ENCODE assay signal across 26 cellular contexts in genomic region chr16:57883480-57883879, GRCh38.
DNase-seq lines count a peak whose midpoint lies in the region; ATAC-seq, FAIRE-seq and TF ChIP-seq lines count a peak whose summit lies in the region.
"Had no signal": no experiment of that assay in that cellular context is flagged by ENCODE, and none has a peak within 500 bp of the region (broad histone marks: within the 10 kb centered on the region; RNA-seq: fewer than 3 reads in every experiment).

No MANE protein-coding gene starts in this region.

- 0% methylated on average over 4 of the region's 4 CpGs for WGBS in K562 (ENCODE audit: insufficient coverage, low coverage, missing lambda C conversion rate)
- WGBS in endodermal cell (ENCODE audit: insufficient coverage in 1 of 2, insufficient read length in 1 of 2), 2 experiments: 80 to 86% methylated on average over 1 to 4 of the region's 4 CpGs

- peak overlapping the region; percentile 27; the same call in 1 of the 2 replicates for H3K4me3 ChIP-seq in ACC112 (ENCODE audit: low read depth, low read length)
- peak overlapping the region; percentile 52 for H3K4me3 ChIP-seq in GM23338
- no peak overlapping the region for H3K4me3 ChIP-seq in K562
- no peak overlapping the region for H3K4me3 ChIP-seq in neural cell (ENCODE audit: low read length)
- no peak overlapping the region for H3K4me3 ChIP-seq in endodermal cell (ENCODE audit: low read length)
- H3K4me3 ChIP-seq in vagina: no peak overlapping the region
- H3K4me3 ChIP-seq: PC-9, SJSA1 had no signal

- H3K36me3 ChIP-seq in ACC112 (ENCODE audit: insufficient read depth, low read length) (no peaks in the 10 kb centered on the region), GM23338 (ENCODE audit: insufficient read depth) (no peaks in the 10 kb centered on the region), K562 (ENCODE audit: control insufficient read depth, insufficient read depth, low read length) (no peaks in the 10 kb centered on the region), neural cell (ENCODE audit: insufficient read depth, low read length) (no peaks in the 10 kb centered on the region), endodermal cell (ENCODE audit: control insufficient read depth, insufficient read depth, low read length) (no peaks in the 10 kb centered on the region), vagina (no peaks in the 10 kb centered on the region)
- H3K36me3 ChIP-seq: SJSA1 had no signal

- peak overlapping the region; percentile 52; the same call in 1 of the 3 replicates for H3K4me3 Mint-ChIP-seq in GM23338
- no peak overlapping the region for H3K4me3 Mint-ChIP-seq in endodermal cell
- H3K4me3 Mint-ChIP-seq in activated CD4-positive, alpha-beta memory T cell treated with anti-CD3 and anti-CD28 coated beads, Interleukin-2, amount 10 ng/mL, durations not matched to agents 7 days and 5 days: no peak overlapping the region
- H3K4me3 Mint-ChIP-seq: CD4-positive, alpha-beta memory T cell had no signal

- H3K27me3 Mint-ChIP-seq in GM23338 (ENCODE audit: insufficient read depth, low read depth, poor library complexity): peaks cover 7% of the 10 kb centered on the region
- peaks cover 12% of the 10 kb centered on the region for H3K27me3 Mint-ChIP-seq in endodermal cell (ENCODE audit: insufficient read depth)
- H3K27me3 Mint-ChIP-seq in activated CD4-positive, alpha-beta memory T cell treated with anti-CD3 and anti-CD28 coated beads, Interleukin-2, amount 10 ng/mL, durations not matched to agents 7 days and 5 days: peaks cover 47% of the 10 kb centered on the region

- TF ChIP-seq RAD21 in K562 (CRISPR knock-in tag; conservative IDR thresholded peaks at IDR 0.05 in 1 of 2, IDR thresholded peaks at IDR 0.05 in 1 of 2): no peak
- TF ChIP-seq RAD21 in neural cell (conservative IDR thresholded peaks at IDR 0.05): no peak

- H3F3A ChIP-seq in GM23338 (replicated peaks; ENCODE audit: low read depth) (no peaks in the 10 kb centered on the region), neural cell (ENCODE audit: insufficient read depth, low read length, poor library complexity, severe bottlenecking) (no peaks in the 10 kb centered on the region)

- FAIRE-seq in K562 (lab: Jason Lieb, UNC): no peak
- FAIRE-seq: A204.1, GM18507 had no signal

- H3K27ac Mint-ChIP-seq in GM23338 (no peak overlapping the region), endodermal cell (no peak overlapping the region)
- no peak overlapping the region for H3K27ac Mint-ChIP-seq in activated CD4-positive, alpha-beta memory T cell treated with anti-CD3 and anti-CD28 coated beads, Interleukin-2, amount 10 ng/mL, durations not matched to agents 7 days and 5 days
- H3K27ac Mint-ChIP-seq: CD4-positive, alpha-beta memory T cell had no signal

- H3K27ac ChIP-seq in ACC112 (ENCODE audit: low read depth, low read length) (no peak overlapping the region), GM23338 (ENCODE audit: low read depth) (no peak overlapping the region), K562 (ENCODE audit: extremely low read depth, low read depth, low read length) (no peak overlapping the region), neural cell (ENCODE audit: low read length) (peak overlapping the region; percentile 52), endodermal cell (ENCODE audit: low read depth, low read length) (no peak overlapping the region), vagina (no peak overlapping the region)
- H3K27ac ChIP-seq: KMS-11, PC-9, SJSA1 had no signal

- peak overlapping the region; percentile 69 for H3K4me2 ChIP-seq in GM23338
- H3K4me2 ChIP-seq in K562 (ENCODE audit: insufficient read depth, low read length): no peak overlapping the region
- no peak overlapping the region for H3K4me2 ChIP-seq in neural cell (ENCODE audit: low read length)
- H3K4me2 ChIP-seq: KMS-11, PC-9 had no signal

- H3K79me2 ChIP-seq in ACC112 (ENCODE audit: control insufficient read depth, insufficient read depth, low read length, unreplicated experiment) (no peaks in the 10 kb centered on the region), GM23338 (replicated peaks; ENCODE audit: insufficient read depth) (no peaks in the 10 kb centered on the region), K562 (ENCODE audit: control insufficient read depth, insufficient read depth, low read length) (no peaks in the 10 kb centered on the region), neural cell (replicated peaks; ENCODE audit: insufficient read depth, low read length) (no peaks in the 10 kb centered on the region)

- DNase-seq in GM23338 (ENCODE audit: low spot score): no peak
- DNase-seq in K562 (ENCODE audit: extremely low read depth in 1 of 4, low spot score in 3 of 4): no peak
- no peak for DNase-seq in endodermal cell
- no peak for DNase-seq in activated CD4-positive, alpha-beta memory T cell treated with anti-CD3 and anti-CD28 coated beads, Interleukin-2, amount 10 ng/mL, durations not matched to agents 7 days and 5 days
- DNase-seq in vagina (ENCODE audit: extremely low spot score in 2 of 2): no peak
- DNase-seq in activated T-cell treated with anti-CD3 and anti-CD28 coated beads, Interleukin-2, amount 50 U/mL, for 1 hour: no peak
- DNase-seq: AML-193; C1 segment of cervical spinal cord; CD4-positive, alpha-beta memory T cell; COR-L47; DMS53; GOT3; IMR-90; MM.1S; NCI-H1694; NCI-H2029 treated with DMSO at 0.1 percent for 48 hours; NCI-H446 treated with DMSO at 0.1 percent for 48 hours; NCI-H526; PC-9; Right ventricle myocardium superior had no signal

- H3K9me2 ChIP-seq in GM23338 (ENCODE audit: insufficient read depth): no peaks in the 10 kb centered on the region
- H3K9me2 ChIP-seq in neural cell (ENCODE audit: insufficient read depth, low read length): no peaks in the 10 kb centered on the region

- H3K9me3 ChIP-seq in K562 (replicated peaks; ENCODE audit: control insufficient read depth, insufficient read depth, low read depth, low read length) (no peaks in the 10 kb centered on the region), neural cell (ENCODE audit: low read length) (no peaks in the 10 kb centered on the region), endodermal cell (ENCODE audit: control insufficient read depth, low read length) (no peaks in the 10 kb centered on the region), vagina (no peaks in the 10 kb centered on the region)
- H3K9me3 ChIP-seq: SJSA1 had no signal

- H3K9me3 Mint-ChIP-seq in GM23338 (no peaks in the 10 kb centered on the region), endodermal cell (no peaks in the 10 kb centered on the region)
- H3K9me3 Mint-ChIP-seq in activated CD4-positive, alpha-beta memory T cell treated with anti-CD3 and anti-CD28 coated beads, Interleukin-2, amount 10 ng/mL, durations not matched to agents 7 days and 5 days: no peaks in the 10 kb centered on the region
- H3K9me3 Mint-ChIP-seq: CD4-positive, alpha-beta memory T cell had no signal

- H3K36me3 Mint-ChIP-seq in GM23338 (ENCODE audit: low read depth): no peaks in the 10 kb centered on the region
- H3K36me3 Mint-ChIP-seq in endodermal cell (ENCODE audit: low read depth): no peaks in the 10 kb centered on the region
- H3K36me3 Mint-ChIP-seq in activated CD4-positive, alpha-beta memory T cell treated with anti-CD3 and anti-CD28 coated beads, Interleukin-2, amount 10 ng/mL, durations not matched to agents 7 days and 5 days (ENCODE audit: low read depth): no peaks in the 10 kb centered on the region
- H3K36me3 Mint-ChIP-seq: CD4-positive, alpha-beta memory T cell had no signal

- H3K9ac ChIP-seq in K562 (ENCODE audit: insufficient read depth in 1 of 2, low read depth in 2 of 2, low read length in 2 of 2) (no peak overlapping the region), neural cell (ENCODE audit: low read length) (peak overlapping the region; percentile 25), endodermal cell (ENCODE audit: extremely low read depth, low read length, poor library complexity, severe bottlenecking) (no peak overlapping the region)
- H3K9ac ChIP-seq: KMS-11 had no signal

- CTCF ChIA-PET in K562 (lab: Yijun Ruan, JAX; ENCODE audit: low intra/inter-chr PET ratio): interaction anchor here (0.7 kb wide), 1 partner anchor 76 kb away, joined by 3 read pairs; no protein-coding TSS in a partner anchor
- CTCF ChIA-PET in activated CD4-positive, alpha-beta memory T cell treated with anti-CD3 and anti-CD28 coated beads, Interleukin-2, amount 10 ng/mL, durations not matched to agents 7 days and 5 days (lab: Charles Lee): interaction anchor here (2.0 kb wide), 1 partner anchor 15 kb away, joined by 6 read pairs; no protein-coding TSS in a partner anchor

- TF ChIP-seq EP300 in K562 (IDR thresholded peaks at IDR 0.05; ENCODE audit: low read length) (no peak), neural cell (conservative IDR thresholded peaks at IDR 0.05; ENCODE audit: poor library complexity, severe bottlenecking) (no peak)

- H2AFZ ChIP-seq in ACC112 (ENCODE audit: low read length, unreplicated experiment): peak overlapping the region; percentile 32
- H2AFZ ChIP-seq in GM23338: peak overlapping the region; percentile 87; the same call in 1 of the 2 replicates
- H2AFZ ChIP-seq in K562 (ENCODE audit: low read depth, low read length): no peak overlapping the region
- no peak overlapping the region for H2AFZ ChIP-seq in neural cell (ENCODE audit: low read depth, low read length)
- H2AFZ ChIP-seq: PC-9 had no signal

- peaks cover 13% of the 10 kb centered on the region for H3K4me1 ChIP-seq in ACC112 (ENCODE audit: control insufficient read depth, insufficient read depth, low read length, unreplicated experiment)
- H3K4me1 ChIP-seq in GM23338 (ENCODE audit: insufficient read depth): peaks cover 21% of the 10 kb centered on the region
- H3K4me1 ChIP-seq in K562 (replicated peaks in 1 of 2; ENCODE audit: control insufficient read depth in 2 of 2, insufficient read depth in 2 of 2, low read length in 2 of 2): peaks cover 0 to 7% of the 10 kb centered on the region in 2 experiments; a peak in 1 of 5 replicates
- peaks cover 4% of the 10 kb centered on the region for H3K4me1 ChIP-seq in endodermal cell (ENCODE audit: control insufficient read depth, insufficient read depth, low read length)
- H3K4me1 ChIP-seq in vagina: peaks cover 8% of the 10 kb centered on the region

- POLR2A ChIA-PET in K562 (lab: Yijun Ruan, JAX): interaction anchor here (0.7 kb wide), 1 partner anchor 44 kb away, joined by 3 read pairs; no protein-coding TSS in a partner anchor
- POLR2A ChIA-PET in activated CD4-positive, alpha-beta memory T cell treated with anti-CD3 and anti-CD28 coated beads, Interleukin-2, amount 10 ng/mL, durations not matched to agents 7 days and 5 days (lab: Charles Lee): no interaction called here

- in situ Hi-C loops in K562 (cut with MboI): no loop called here

- H3K9me1 ChIP-seq in K562 (ENCODE audit: control insufficient read depth, insufficient read depth, low read length): no peaks in the 10 kb centered on the region

- intact Hi-C loops in K562 (cut with micrococcal nuclease) (no loop called here), vagina (cut with DNase I) (no loop called here)

- H4K20me1 ChIP-seq in GM23338 (replicated peaks; ENCODE audit: insufficient read depth) (no peaks in the 10 kb centered on the region; the same call in 1 of the 2 replicates), K562 (replicated peaks; ENCODE audit: control insufficient read depth, insufficient read depth, low read length) (peaks cover 3% of the 10 kb centered on the region; the same call in 1 of the 2 replicates), neural cell (ENCODE audit: insufficient read depth) (no peaks in the 10 kb centered on the region)

- BruUV-seq in K562 (replicated peaks; lab: Mats Ljungman, UMichigan): no TSS peak

- peaks cover 20% of the 10 kb centered on the region for H3K4me1 Mint-ChIP-seq in GM23338
- H3K4me1 Mint-ChIP-seq in endodermal cell: peaks cover 29% of the 10 kb centered on the region
- H3K4me1 Mint-ChIP-seq in activated CD4-positive, alpha-beta memory T cell treated with anti-CD3 and anti-CD28 coated beads, Interleukin-2, amount 10 ng/mL, durations not matched to agents 7 days and 5 days: no peaks in the 10 kb centered on the region

- ATAC-seq in GM23338: no peak
- no peak for ATAC-seq in K562

- TF ChIP-seq CTCF in GM23338 (conservative IDR thresholded peaks at IDR 0.05; ENCODE audit: low read depth in 2 of 2): no peak
- no peak for TF ChIP-seq CTCF in K562 (IDR thresholded peaks at IDR 0.05 in 2 of 3, conservative IDR thresholded peaks at IDR 0.05 in 1 of 3; ENCODE audit: insufficient read depth in 2 of 3, low read depth in 1 of 3, low read length in 3 of 3)
- no peak for TF ChIP-seq CTCF in neural cell (IDR thresholded peaks at IDR 0.05; ENCODE audit: poor library complexity, severe bottlenecking)
- no peak for TF ChIP-seq CTCF in endodermal cell (conservative IDR thresholded peaks at IDR 0.05)
- no peak for TF ChIP-seq CTCF in vagina (IDR thresholded peaks at IDR 0.05)

- H3K27me3 ChIP-seq in ACC112 (ENCODE audit: insufficient read depth, low read length) (peaks cover 18% of the 10 kb centered on the region), GM23338 (ENCODE audit: insufficient read depth) (peaks cover 22% of the 10 kb centered on the region), K562 (ENCODE audit: control insufficient read depth in 2 of 2, insufficient read depth in 2 of 2, low read length in 2 of 2) (peaks cover 50 to 55% of the 10 kb centered on the region in 2 experiments), neural cell (ENCODE audit: insufficient read depth, low read depth, low read length) (peaks cover 22% of the 10 kb centered on the region), endodermal cell (ENCODE audit: control insufficient read depth, insufficient read depth, low read length, poor library complexity, severe bottlenecking) (no peaks in the 10 kb centered on the region), vagina (no peaks in the 10 kb centered on the region)
- H3K27me3 ChIP-seq: SJSA1 had no signal

- TF ChIP-seq POLR2A in K562 (conservative IDR thresholded peaks at IDR 0.05) (no peak), vagina (IDR thresholded peaks at IDR 0.05) (no peak)

Comparison
In these comparisons a context has a peak if more than half of its experiments do, and no peak if none do; other contexts are left out.
1. H2AFZ ChIP-seq: peak in ACC112 (single experiment) and GM23338 (single experiment); none in K562 (single experiment) and neural cell (single experiment).
2. H3K4me3 ChIP-seq: peak in ACC112 (single experiment) and GM23338 (single experiment); none in K562 (single experiment), neural cell (single experiment), endodermal cell (single experiment) and vagina (0 of 2).